ENCODE assay signal across 1 cellular context in the genomic region with DNA sequence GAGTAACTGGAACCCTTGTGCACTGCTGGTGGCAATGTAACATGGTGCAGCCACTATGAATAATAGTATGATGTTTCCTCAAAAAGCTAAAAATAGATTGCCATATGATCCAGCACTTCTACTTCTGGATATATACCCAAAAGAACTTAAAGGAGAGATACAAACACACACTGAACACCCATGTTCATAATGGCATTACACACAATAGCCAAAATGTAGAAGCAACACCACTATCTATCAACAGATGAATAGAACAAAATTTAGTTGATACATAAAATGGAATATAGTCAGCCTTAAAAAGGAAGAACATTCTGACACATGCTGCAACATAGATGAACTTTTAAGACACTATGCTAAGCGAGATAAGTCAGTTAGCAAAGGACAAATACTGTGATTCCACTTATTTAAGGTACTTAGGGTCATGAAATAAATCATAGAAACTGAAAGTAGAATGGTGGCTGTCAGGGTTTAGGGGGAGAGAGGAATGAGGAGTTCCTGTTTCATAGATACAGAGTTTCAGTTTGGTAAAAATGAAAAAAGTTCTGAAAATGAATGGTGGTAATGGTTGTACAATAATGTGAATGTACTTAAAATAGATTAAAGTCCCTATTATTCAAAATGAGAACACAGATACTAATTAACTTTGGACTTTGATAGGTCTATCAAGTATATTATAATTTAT.
A peak's percentile ranks its signal among the peaks of the same experiment; 100 is the strongest.
TF ChIP-seq lines count a peak whose summit lies in the region.

No MANE protein-coding gene starts in this region.

TF ChIP-seq in K562, 482 proteins besides CTCF, POLR2A, EP300 and RAD21 (continued from another document):
- TF ChIP-seq ATF2 (CRISPR knock-in tag; IDR thresholded peaks at IDR 0.05) (no peak), CBX1 (IDR thresholded peaks at IDR 0.05; ENCODE audit: low read depth) (no peak), ZFX (CRISPR knock-in tag; IDR thresholded peaks at IDR 0.05) (no peak), ZNF586 (CRISPR knock-in tag; conservative IDR thresholded peaks at IDR 0.05) (no peak), CREBBP (IDR thresholded peaks at IDR 0.05; ENCODE audit: low read depth, low read length) (no peak), RFX1 (IDR thresholded peaks at IDR 0.05) (no peak), JUND (IDR thresholded peaks at IDR 0.05; ENCODE audit: borderline replicate concordance, low read depth, low read length) (no peak), JUND (tag; IDR thresholded peaks at IDR 0.05; ENCODE audit: borderline replicate concordance, low read depth, low read length) (no peak), PKNOX1 (IDR thresholded peaks at IDR 0.05) (peak; percentile 73), SP2 (IDR thresholded peaks at IDR 0.05; ENCODE audit: extremely low read depth, low read depth, low read length, poor library complexity, severe bottlenecking) (no peak), SIRT6 (IDR thresholded peaks at IDR 0.05; ENCODE audit: low read depth, low read length) (no peak), ARNT (IDR thresholded peaks at IDR 0.05) (no peak), E2F5 (CRISPR knock-in tag; IDR thresholded peaks at IDR 0.05) (no peak), PPARD (CRISPR knock-in tag; IDR thresholded peaks at IDR 0.05) (no peak), RNF2 (IDR thresholded peaks at IDR 0.05) (no peak), STAT6 (CRISPR knock-in tag; IDR thresholded peaks at IDR 0.05) (no peak), HEY1 (CRISPR knock-in tag; IDR thresholded peaks at IDR 0.05; ENCODE audit: borderline replicate concordance) (no peak), KDM5B (IDR thresholded peaks at IDR 0.05; ENCODE audit: insufficient replicate concordance, low read depth, low read length) (no peak), TCF7L2 (IDR thresholded peaks at IDR 0.05; ENCODE audit: low read depth, low read length) (no peak), MEF2D (tag; conservative IDR thresholded peaks at IDR 0.05; ENCODE audit: low read depth) (peak; percentile 55; the same call in 1 of the 2 replicates), PURB (CRISPR knock-in tag; IDR thresholded peaks at IDR 0.05; ENCODE audit: low read depth) (no peak)
- TF ChIP-seq, protein P1, sequence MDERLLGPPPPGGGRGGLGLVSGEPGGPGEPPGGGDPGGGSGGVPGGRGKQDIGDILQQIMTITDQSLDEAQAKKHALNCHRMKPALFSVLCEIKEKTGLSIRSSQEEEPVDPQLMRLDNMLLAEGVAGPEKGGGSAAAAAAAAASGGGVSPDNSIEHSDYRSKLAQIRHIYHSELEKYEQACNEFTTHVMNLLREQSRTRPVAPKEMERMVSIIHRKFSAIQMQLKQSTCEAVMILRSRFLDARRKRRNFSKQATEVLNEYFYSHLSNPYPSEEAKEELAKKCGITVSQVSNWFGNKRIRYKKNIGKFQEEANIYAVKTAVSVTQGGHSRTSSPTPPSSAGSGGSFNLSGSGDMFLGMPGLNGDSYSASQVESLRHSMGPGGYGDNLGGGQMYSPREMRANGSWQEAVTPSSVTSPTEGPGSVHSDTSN (CRISPR knock-in tag; IDR thresholded peaks at IDR 0.05; ENCODE audit: low read depth): no peak
- TF ChIP-seq, protein P1 (tag; conservative IDR thresholded peaks at IDR 0.05; ENCODE audit: low read depth): peak; percentile 71
